Comparison of ENCODE assay signal across 8 cellular contexts in genomic region chr3:186566772-186567071, GRCh38. TPM values are rescaled to one million over a fixed set of nuclear protein-coding genes. Genes with fewer than 3 reads are reported as not detected.
DNase-seq lines count a peak whose midpoint lies in the region; ATAC-seq and TF ChIP-seq lines count a peak whose summit lies in the region.

No MANE protein-coding gene starts in this region.

- H3K4me1 Mint-ChIP-seq in HFFc6 (ENCODE audit: low read depth), result peaks cover 46% of the 10 kb centered on the region

- H3K4ac ChIP-seq in mesenchymal stem cell (ENCODE audit: low read depth in 1 of 2, low read length in 2 of 2), result peak overlapping the region in 1 of 2 experiments; percentile 24

- no peak overlapping the region for H2BK15ac ChIP-seq in mesenchymal stem cell (ENCODE audit: low read depth, poor library complexity, severe bottlenecking)

- H3K79me1 ChIP-seq in mesenchymal stem cell (replicated peaks; ENCODE audit: low read length, poor library complexity, severe bottlenecking), result peaks cover 33% of the 10 kb centered on the region

- peak overlapping the region; percentile 74 to 98 (median 88) for H3K4me3 ChIP-seq in BLaER1 treated with 17β-estradiol and CSF1 and Interleukin-3, amounts not matched to agents 10 nM and 100 nM
- H3K4me3 ChIP-seq in astrocyte of the spinal cord (ENCODE audit: low read depth, low read length) (peak overlapping the region; percentile 98), mesenchymal stem cell (ENCODE audit: insufficient read depth in 1 of 2, low read depth in 1 of 2, low read length in 2 of 2) (peak overlapping the region; percentile 94 to 95)

- no peaks in the 10 kb centered on the region for H3K9me3 Mint-ChIP-seq in HFFc6

- peak overlapping the region; percentile 86 to 94 (median 90) for H3K9ac ChIP-seq in BLaER1 treated with 17β-estradiol and CSF1 and Interleukin-3, amounts not matched to agents 10 nM and 100 nM
- peak overlapping the region; percentile 95 for H3K9ac ChIP-seq in mesenchymal stem cell (ENCODE audit: low read length)

- peak overlapping the region in 1 of 2 experiments; percentile 79 for H3K23ac ChIP-seq in mesenchymal stem cell (ENCODE audit: low read length in 2 of 2)

- TF ChIP-seq CTCF in HFFc6 (IDR thresholded peaks at IDR 0.05) (no peak), astrocyte of the spinal cord (IDR thresholded peaks at IDR 0.05; ENCODE audit: low read depth, low read length) (no peak)

- peak overlapping the region; percentile 70 for H4K91ac ChIP-seq in mesenchymal stem cell (ENCODE audit: low read length)

- DNase-seq in HFFc6, result no peak
- no peak for DNase-seq in astrocyte of the spinal cord (ENCODE audit: low read depth, low spot score)
- no peak for DNase-seq in mesenchymal stem cell
- no peak for DNase-seq in globus pallidus (ENCODE audit: low spot score)

- no peaks in the 10 kb centered on the region for H3K27me3 ChIP-seq in BLaER1 treated with 17β-estradiol and CSF1 and Interleukin-3, amounts not matched to agents 10 nM and 100 nM
- H3K27me3 ChIP-seq in mesenchymal stem cell (ENCODE audit: control insufficient read depth in 1 of 2, insufficient read depth in 1 of 2, low read length in 2 of 2), result no peaks in the 10 kb centered on the region

- H2AFZ ChIP-seq in mesenchymal stem cell (ENCODE audit: low read depth, low read length), result peak overlapping the region; percentile 98

- in situ Hi-C loops in astrocyte of the spinal cord (cut with HindIII; ENCODE audit: low sequenced_read_pairs), result no loop called here

- WGBS in mesenchymal stem cell, result 0% methylated on average over 14 of the region's 14 CpGs

- H3K27me3 Mint-ChIP-seq in HFFc6 (ENCODE audit: insufficient read depth), result peaks cover 8% of the 10 kb centered on the region

- H2AK5ac ChIP-seq in mesenchymal stem cell (ENCODE audit: low read length, severe bottlenecking), result no peak overlapping the region

- H4K20me1 ChIP-seq in BLaER1 treated with 17β-estradiol and CSF1 and Interleukin-3, amounts not matched to agents 10 nM and 100 nM, result peaks cover 0 to 9% (median 0%) of the 10 kb centered on the region in 11 experiments; a peak in 6 of 22 replicates

- peak overlapping the region; percentile 98 for H4K8ac ChIP-seq in mesenchymal stem cell (ENCODE audit: low read length)

- H2BK12ac ChIP-seq in mesenchymal stem cell (ENCODE audit: low read length in 2 of 2), result no peak overlapping the region

- H3K14ac ChIP-seq in mesenchymal stem cell (ENCODE audit: low read length in 2 of 2), result peak overlapping the region; percentile 80 to 99

- peaks cover 7 to 25% (median 24%) of the 10 kb centered on the region in 11 experiments; a peak in 21 of 22 replicates for H3K36me3 ChIP-seq in BLaER1 treated with 17β-estradiol and CSF1 and Interleukin-3, amounts not matched to agents 10 nM and 100 nM
- H3K36me3 ChIP-seq in mesenchymal stem cell (ENCODE audit: control insufficient read depth in 1 of 2, insufficient read depth in 2 of 2, low read depth in 1 of 2, low read length in 2 of 2), result peaks cover 3 to 22% of the 10 kb centered on the region in 2 experiments

- peak overlapping the region; percentile 90 for H3K27ac Mint-ChIP-seq in HFFc6

- H3K36me3 Mint-ChIP-seq in HFFc6 (ENCODE audit: low read depth), result peaks cover 6% of the 10 kb centered on the region

- peak overlapping the region; percentile 42 for H2BK120ac ChIP-seq in mesenchymal stem cell (ENCODE audit: low read depth, low read length)

- H3K9me3 ChIP-seq in BLaER1 treated with 17β-estradiol and CSF1 and Interleukin-3, amounts not matched to agents 10 nM and 100 nM (replicated peaks in 1 of 11), result no peaks in the 10 kb centered on the region
- no peaks in the 10 kb centered on the region for H3K9me3 ChIP-seq in mesenchymal stem cell (ENCODE audit: control insufficient read depth, low read length)

- no peak overlapping the region for H2BK5ac ChIP-seq in mesenchymal stem cell (ENCODE audit: low read depth, low read length, poor library complexity, severe bottlenecking)

- ATAC-seq in GM18870 (IDR thresholded peaks at IDR 0.05; ENCODE audit: unreplicated experiment), result no peak
- no peak for ATAC-seq in HG03342 (IDR thresholded peaks at IDR 0.05; ENCODE audit: unreplicated experiment)
- no peak for ATAC-seq in HG03460 (IDR thresholded peaks at IDR 0.05; ENCODE audit: unreplicated experiment)

- peak overlapping the region; percentile 87 to 94 for H3K18ac ChIP-seq in mesenchymal stem cell (ENCODE audit: low read depth in 1 of 2, low read length in 2 of 2)

- H3K4me1 ChIP-seq in BLaER1 treated with 17β-estradiol and CSF1 and Interleukin-3, amounts not matched to agents 10 nM and 100 nM, result peaks cover 37 to 57% (median 41%) of the 10 kb centered on the region in 10 experiments
- peaks cover 11% of the 10 kb centered on the region for H3K4me1 ChIP-seq in mesenchymal stem cell (ENCODE audit: control insufficient read depth, insufficient read depth, low read depth, low read length)

- H3K4me3 Mint-ChIP-seq in HFFc6, result peak overlapping the region; percentile 93

- peak overlapping the region; percentile 75 to 89 (median 81) for H3K27ac ChIP-seq in BLaER1 treated with 17β-estradiol and CSF1 and Interleukin-3, amounts not matched to agents 10 nM and 100 nM
- H3K27ac ChIP-seq in mesenchymal stem cell (ENCODE audit: low read length, poor library complexity, severe bottlenecking), result peak overlapping the region; percentile 64

- peak overlapping the region; percentile 83 to 97 (median 95) for H3K4me2 ChIP-seq in BLaER1 treated with 17β-estradiol and CSF1 and Interleukin-3, amounts not matched to agents 10 nM and 100 nM
- H3K4me2 ChIP-seq in mesenchymal stem cell (ENCODE audit: low read length, poor library complexity, severe bottlenecking), result peak overlapping the region; percentile 90

RNA-seq across cellular contexts. Expression of gene TBCCD1, which starts 0.4 kb away (rescaled TPM):
- 1 to 10 TPM; 4.8 to 8.0 (median 6.0) TPM for total RNA-seq in HFFc6 (2021; fragmentation: NEBNext Ultra II Directional; extraction: Animal tissue kit (Norgen Biotek cat#: 25700))
- 6.8 TPM for polyA plus RNA-seq in mesenchymal stem cell (2013, experiment 1 of 2)
- polyA plus RNA-seq in mesenchymal stem cell (2013, experiment 2 of 2), result 6.2 TPM

RNA-seq across cellular contexts. Expression of gene DNAJB11, which starts 3.8 kb away (rescaled TPM):
- total RNA-seq in HFFc6 (2021; fragmentation: NEBNext Ultra II Directional; extraction: Animal tissue kit (Norgen Biotek cat#: 25700)), result 10 to 100 TPM; 76.8 to 94.0 (median 84.2) TPM
- polyA plus RNA-seq in mesenchymal stem cell (2013, experiment 1 of 2), result 109 TPM
- 111 TPM for polyA plus RNA-seq in mesenchymal stem cell (2013, experiment 2 of 2)

RNA-seq across cellular contexts. Expression of gene CRYGS, which starts 22.5 kb away (rescaled TPM):
- total RNA-seq in HFFc6 (2021; fragmentation: NEBNext Ultra II Directional; extraction: Animal tissue kit (Norgen Biotek cat#: 25700)), result under 1 TPM; 0.34 to 0.87 (median 0.68) TPM
- 0.68 TPM for polyA plus RNA-seq in mesenchymal stem cell (2013, experiment 1 of 2)
- polyA plus RNA-seq in mesenchymal stem cell (2013, experiment 2 of 2), result 0.38 TPM

RNA-seq across cellular contexts. Expression of gene AHSG, which starts 46.1 kb away (rescaled TPM):
- total RNA-seq in HFFc6 (2021; fragmentation: NEBNext Ultra II Directional; extraction: Animal tissue kit (Norgen Biotek cat#: 25700)), result not detected
- polyA plus RNA-seq in mesenchymal stem cell (2013, experiment 1 of 2), result not detected
- polyA plus RNA-seq in mesenchymal stem cell (2013, experiment 2 of 2), result not detected
